ENCODE assay signal across 33 cellular contexts in genomic region chr6:36305885-36306284, GRCh38. TPM values are rescaled to one million over a fixed set of nuclear protein-coding genes. Genes with fewer than 3 reads are reported as not detected.
"Had no signal": no experiment of that assay in that cellular context is flagged by ENCODE, and none has a peak within 500 bp of the region (broad histone marks: within the 10 kb centered on the region; RNA-seq: fewer than 3 reads in every experiment).

No MANE protein-coding gene starts in this region.

- DNase-seq: activated CD4-positive, alpha-beta T cell treated with anti-CD3 and anti-CD28 coated beads for 1 hour; activated CD4-positive, alpha-beta T cell treated with anti-CD3 and anti-CD28 coated beads for 4 hours; activated CD4-positive, alpha-beta T cell treated with anti-CD3 and anti-CD28 coated beads, Interleukin-2, amount 10 ng/mL, durations not matched to agents 7 days and 5 days; activated CD4-positive, alpha-beta T cell treated with anti-CD3 and anti-CD28 coated beads, Interleukin-2, amount 50 U/mL, for 4 hours; activated CD8-positive, alpha-beta memory T cell treated with anti-CD3 and anti-CD28 coated beads for 24 hours; activated CD8-positive, alpha-beta T cell treated with anti-CD3 and anti-CD28 coated beads for 36 hours; activated effector memory CD4-positive, alpha-beta T cell treated with Interleukin-2 at 50 U/mL for 16 hours; activated gamma-delta T cell treated with Interleukin-2 at 50 U/mL for 16 hours; activated naive CD4-positive, alpha-beta T cell treated with anti-CD3 and anti-CD28 coated beads, Interleukin-2, amount 50 U/mL, for 16 hours; activated naive CD4-positive, alpha-beta T cell treated with Interleukin-2 at 50 U/mL for 16 hours; activated T-cell treated with anti-CD3 and anti-CD28 coated beads, Interleukin-2, amount 50 U/mL, for 4 hours; amniotic stem cell; anterior cingulate cortex; brain microvascular endothelial cell; cortex of kidney; dermis blood vessel endothelial cell; effector CD4-positive, alpha-beta T cell; effector memory CD8-positive, alpha-beta T cell; erythroblast; foreskin keratinocyte; gastrocnemius medialis; glutamatergic neuron; heart left ventricle; T-helper 2 cell had no signal

- H3K4me1 ChIP-seq: foreskin keratinocyte, gastrocnemius medialis had no signal

- H3K36me3 ChIP-seq: brain microvascular endothelial cell, esophagus muscularis mucosa, gastrocnemius medialis, heart left ventricle had no signal

- H3K27me3 ChIP-seq: brain microvascular endothelial cell had no signal

- FAIRE-seq: astrocyte, bronchial epithelial cell had no signal

- H3K27ac ChIP-seq: brain microvascular endothelial cell, esophagus muscularis mucosa, foreskin keratinocyte, gastrocnemius medialis, heart left ventricle, VCaP had no signal

- H3K9me3 ChIP-seq: gastrocnemius medialis, heart left ventricle had no signal

- ATAC-seq: activated CD8-positive, alpha-beta T cell treated with anti-CD3 and anti-CD28 coated beads for 36 hours; activated T-cell treated with anti-CD3 and anti-CD28 coated beads, Interleukin-2, amount 50 U/mL, for 4 hours; activated T-helper 17 cell treated with anti-CD3 and anti-CD28 coated beads, Interleukin-2, amount 50 U/mL, for 72 hours; effector memory CD8-positive, alpha-beta T cell; foreskin keratinocyte; gastrocnemius medialis; heart left ventricle; WTC11 had no signal

- H3K4me3 ChIP-seq: esophagus muscularis mucosa, gastrocnemius medialis, heart left ventricle had no signal

RNA-seq across cellular contexts. Expression of gene BNIP5, which starts 30.8 kb away (rescaled TPM):
- total RNA-seq: activated CD4-positive, alpha-beta T cell treated with anti-CD3 and anti-CD28 coated beads, Interleukin-2, amount 10 ng/mL, durations not matched to agents 7 days and 5 days; activated CD8-positive, alpha-beta T cell treated with anti-CD3 and anti-CD28 coated beads for 36 hours; activated T-cell treated with anti-CD3 and anti-CD28 coated beads, Interleukin-2, amount 50 U/mL, for 4 hours; activated T-helper 17 cell treated with anti-CD3 and anti-CD28 coated beads, Interleukin-2, amount 50 U/mL, for 72 hours; astrocyte; bronchial epithelial cell; cardiac septum; cerebellum; dermis blood vessel endothelial cell; esophagus muscularis mucosa; foreskin keratinocyte; gastrocnemius medialis; heart left ventricle; T-helper 1 cell treated with Interleukin-12 subunit alpha and Interleukin-12 subunit beta and Interleukin-4 antibody, amounts not matched to agents 30 ng/mL and 1 ng/mL, for 36 hours; WTC11 had no signal
- polyA plus RNA-seq: foreskin keratinocyte, heart left ventricle had no signal

RNA-seq across cellular contexts. Expression of gene PNPLA1, which starts 36.0 kb away (rescaled TPM):
- total RNA-seq: activated CD4-positive, alpha-beta T cell treated with anti-CD3 and anti-CD28 coated beads, Interleukin-2, amount 10 ng/mL, durations not matched to agents 7 days and 5 days; activated CD8-positive, alpha-beta T cell treated with anti-CD3 and anti-CD28 coated beads for 36 hours; activated T-helper 17 cell treated with anti-CD3 and anti-CD28 coated beads, Interleukin-2, amount 50 U/mL, for 72 hours; astrocyte; cardiac septum; cerebellum; dermis blood vessel endothelial cell; foreskin keratinocyte; gastrocnemius medialis; T-helper 1 cell treated with Interleukin-12 subunit alpha and Interleukin-12 subunit beta and Interleukin-4 antibody, amounts not matched to agents 30 ng/mL and 1 ng/mL, for 36 hours; WTC11 had no signal
- polyA plus RNA-seq: foreskin keratinocyte had no signal
